8 cellular contexts compared by ENCODE assay signal in the genomic region with DNA sequence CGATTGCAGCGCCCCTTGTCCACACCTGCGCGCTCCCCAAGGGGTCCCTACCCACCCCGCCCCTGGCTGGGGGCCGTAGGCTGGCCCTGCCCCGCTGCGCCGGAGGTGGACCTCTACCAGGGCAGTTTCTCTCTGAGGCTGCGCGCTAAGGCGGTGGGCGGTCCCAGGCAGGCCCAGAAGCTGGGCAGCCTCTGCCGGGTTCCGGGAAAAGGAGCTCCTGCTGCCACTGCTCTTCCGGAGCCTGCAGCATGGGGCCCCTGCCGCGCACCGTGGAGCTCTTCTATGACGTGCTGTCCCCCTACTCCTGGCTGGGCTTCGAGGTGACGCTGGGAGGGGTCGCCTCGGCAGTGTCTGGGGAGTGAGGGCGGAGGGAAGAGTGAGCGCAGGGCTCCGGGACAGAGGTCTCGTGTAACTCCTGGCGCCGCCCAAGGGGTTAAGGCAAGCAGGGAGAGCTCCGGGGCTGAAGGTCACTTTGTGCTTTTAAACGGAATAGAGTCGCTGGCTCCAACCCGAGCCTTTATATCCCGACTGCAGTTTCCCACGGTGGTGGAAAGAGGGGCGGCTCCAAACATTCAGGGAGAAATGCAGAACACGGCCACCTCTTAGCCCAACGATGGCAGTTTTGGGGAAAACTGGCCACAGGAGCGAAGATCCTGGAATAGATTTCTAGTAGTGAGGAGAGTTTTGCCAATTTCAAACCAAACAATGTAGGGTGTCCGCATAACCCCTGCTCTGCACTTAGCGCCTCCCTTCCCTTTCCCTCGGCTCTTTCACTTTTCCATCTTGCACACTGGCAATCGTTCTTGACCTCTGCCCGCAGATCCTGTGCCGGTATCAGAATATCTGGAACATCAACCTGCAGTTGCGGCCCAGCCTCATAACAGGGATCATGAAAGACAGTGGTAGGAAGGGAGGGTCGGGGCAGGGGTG. TPM values are rescaled to one million over a fixed set of nuclear protein-coding genes. Genes with fewer than 3 reads are reported as not detected.
A peak's percentile ranks its signal among the peaks of the same experiment; 100 is the strongest.
DNase-seq lines count a peak whose midpoint lies in the region; ATAC-seq and TF ChIP-seq lines count a peak whose summit lies in the region.

A gene (plus strand): TSS at position 176 of the 930 bp plus-strand sequence. CDS start 73 bp downstream, at position 249.

- no peaks in the 10 kb centered on the region for H4K20me1 ChIP-seq in osteoblast (ENCODE audit: insufficient read depth, low read length)

- H3K79me2 ChIP-seq in osteoblast (ENCODE audit: insufficient read depth, low read length), result peaks cover 15% of the 10 kb centered on the region

- H3K4me2 ChIP-seq in osteoblast (ENCODE audit: insufficient read depth, low read length), result peak within 1 kb of the TSS; percentile 98

- peak within 1 kb of the TSS; percentile 76 for H3K27ac ChIP-seq in osteoblast (ENCODE audit: low read depth, low read length)
- peak within 1 kb of the TSS; percentile 74 to 77 for H3K27ac ChIP-seq in testis

- H3K4me1 ChIP-seq in osteoblast (ENCODE audit: insufficient read depth, low read length) (no peaks in the 10 kb centered on the region), testis (peaks cover 11% of the 10 kb centered on the region)

- H3K4me3 ChIP-seq in osteoblast (ENCODE audit: insufficient read depth, low read length) (peak within 1 kb of the TSS; percentile 99), testis (peak within 1 kb of the TSS; percentile 85 to 87)

- TF ChIP-seq POLR2A in testis (IDR thresholded peaks at IDR 0.05), result no peak

- 1% methylated on average over 25 to 48 of the region's 48 CpGs for WGBS in testis, 2 donors

- peak within 1 kb of the TSS; percentile 96 for H3K4me3 Mint-ChIP-seq in activated naive CD4-positive, alpha-beta T cell treated with anti-CD3 and anti-CD28 coated beads, Interleukin-2, amount 50 U/mL, for 24 hours

- intact Hi-C loops in testis (cut with DNase I; ENCODE audit: low total_unique reads), result no loop called here

- H3K4me1 Mint-ChIP-seq in activated naive CD4-positive, alpha-beta T cell treated with anti-CD3 and anti-CD28 coated beads, Interleukin-2, amount 50 U/mL, for 24 hours, result peaks cover 56% of the 10 kb centered on the region

- peak; percentile 97 for ATAC-seq in GM21825 (IDR thresholded peaks at IDR 0.05; ENCODE audit: unreplicated experiment)
- peak; percentile 100 for ATAC-seq in SK-N-SH treated with all-trans-retinoic acid at 6 μM for 48 hours

- H3K27me3 ChIP-seq in osteoblast (ENCODE audit: insufficient read depth, low read length) (no peaks in the 10 kb centered on the region), testis (no peaks in the 10 kb centered on the region)

- H3K36me3 ChIP-seq in osteoblast (ENCODE audit: insufficient read depth, low read length), result peaks cover 10% of the 10 kb centered on the region
- no peaks in the 10 kb centered on the region for H3K36me3 ChIP-seq in testis (ENCODE audit: low read depth, missing control alignments)

- H3K9me3 ChIP-seq in osteoblast (ENCODE audit: low read depth, low read length) (no peaks in the 10 kb centered on the region), testis (no peaks in the 10 kb centered on the region)

- H3K36me3 Mint-ChIP-seq in activated naive CD4-positive, alpha-beta T cell treated with anti-CD3 and anti-CD28 coated beads, Interleukin-2, amount 50 U/mL, for 24 hours, result peaks cover 14% of the 10 kb centered on the region

- TF ChIP-seq CTCF in osteoblast (IDR thresholded peaks at IDR 0.05; ENCODE audit: extremely low read depth, low read depth, low read length) (no peak), testis (IDR thresholded peaks at IDR 0.05) (no peak)

- peak within 1 kb of the TSS; percentile 98 for H3K27ac Mint-ChIP-seq in activated naive CD4-positive, alpha-beta T cell treated with anti-CD3 and anti-CD28 coated beads, Interleukin-2, amount 50 U/mL, for 24 hours

- H3K27me3 Mint-ChIP-seq in activated naive CD4-positive, alpha-beta T cell treated with anti-CD3 and anti-CD28 coated beads, Interleukin-2, amount 50 U/mL, for 24 hours, result no peaks in the 10 kb centered on the region

- peak; percentile 83 for DNase-seq in ELF-1 (ENCODE audit: low read depth, low spot score)
- DNase-seq in Kasumi-1 (lab: John Stamatoyannopoulos, UW), result peak; percentile 71 to 72
- no peak for DNase-seq in glomerular endothelial cell (ENCODE audit: extremely low read depth, low read depth, low spot score)
- peak; percentile 97 for DNase-seq in osteoblast (ENCODE audit: insufficient read length, low spot score, missing footprints)
- DNase-seq in testis, result peak; percentile 89

- H2AFZ ChIP-seq in osteoblast (ENCODE audit: low read length), result peak within 1 kb of the TSS; percentile 98

- H3K9me3 Mint-ChIP-seq in activated naive CD4-positive, alpha-beta T cell treated with anti-CD3 and anti-CD28 coated beads, Interleukin-2, amount 50 U/mL, for 24 hours, result no peaks in the 10 kb centered on the region

TF ChIP-seq in SK-N-SH treated with all-trans-retinoic acid at 6 μM for 48 hours, 23 proteins besides CTCF, POLR2A, EP300 and RAD21:
- TF ChIP-seq, protein P1, sequence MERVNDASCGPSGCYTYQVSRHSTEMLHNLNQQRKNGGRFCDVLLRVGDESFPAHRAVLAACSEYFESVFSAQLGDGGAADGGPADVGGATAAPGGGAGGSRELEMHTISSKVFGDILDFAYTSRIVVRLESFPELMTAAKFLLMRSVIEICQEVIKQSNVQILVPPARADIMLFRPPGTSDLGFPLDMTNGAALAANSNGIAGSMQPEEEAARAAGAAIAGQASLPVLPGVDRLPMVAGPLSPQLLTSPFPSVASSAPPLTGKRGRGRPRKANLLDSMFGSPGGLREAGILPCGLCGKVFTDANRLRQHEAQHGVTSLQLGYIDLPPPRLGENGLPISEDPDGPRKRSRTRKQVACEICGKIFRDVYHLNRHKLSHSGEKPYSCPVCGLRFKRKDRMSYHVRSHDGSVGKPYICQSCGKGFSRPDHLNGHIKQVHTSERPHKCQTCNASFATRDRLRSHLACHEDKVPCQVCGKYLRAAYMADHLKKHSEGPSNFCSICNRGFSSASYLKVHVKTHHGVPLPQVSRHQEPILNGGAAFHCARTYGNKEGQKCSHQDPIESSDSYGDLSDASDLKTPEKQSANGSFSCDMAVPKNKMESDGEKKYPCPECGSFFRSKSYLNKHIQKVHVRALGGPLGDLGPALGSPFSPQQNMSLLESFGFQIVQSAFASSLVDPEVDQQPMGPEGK (CRISPR knock-in tag; IDR thresholded peaks at IDR 0.05; ENCODE audit: borderline replicate concordance), result no peak
- no peak for TF ChIP-seq PPARA (CRISPR knock-in tag; IDR thresholded peaks at IDR 0.05; ENCODE audit: borderline replicate concordance)
- no peak for TF ChIP-seq BACH2 (CRISPR knock-in tag; IDR thresholded peaks at IDR 0.05; ENCODE audit: borderline replicate concordance)
- TF ChIP-seq RARB (CRISPR knock-in tag; IDR thresholded peaks at IDR 0.05), result no peak
- no peak for TF ChIP-seq ZNF8 (CRISPR knock-in tag; IDR thresholded peaks at IDR 0.05)
- TF ChIP-seq CSDC2 (CRISPR knock-in tag; IDR thresholded peaks at IDR 0.05), result no peak
- TF ChIP-seq ARNTL (CRISPR knock-in tag; IDR thresholded peaks at IDR 0.05; ENCODE audit: borderline replicate concordance, low read depth), result no peak
- TF ChIP-seq GLIS3 (CRISPR knock-in tag; IDR thresholded peaks at IDR 0.05), result no peak
- peak; percentile 82 for TF ChIP-seq ZFP3 (CRISPR knock-in tag; IDR thresholded peaks at IDR 0.05)

RNA-seq across cellular contexts. Expression of the gene that starts here (rescaled TPM):
- total RNA-seq in glomerular endothelial cell, result 141 and 171 TPM in 2 replicates
- total RNA-seq in osteoblast, result 91.3 and 99.9 TPM in 2 replicates
- 100 to 1,000 TPM; 105 to 136 TPM for total RNA-seq in testis
- polyA plus RNA-seq in testis (ENCODE audit: insufficient read depth, low read depth, low replicate concordance), result 169 TPM
